Comparison of ENCODE assay signal across 1 cellular context in genomic region chr17:79006794-79007503, GRCh38.
TF ChIP-seq lines count a peak whose summit lies in the region.

No MANE protein-coding gene starts in this region.

TF ChIP-seq in A549, 52 proteins besides CTCF, POLR2A, EP300 and RAD21 (continued from another document):
- TF ChIP-seq, protein P1, sequence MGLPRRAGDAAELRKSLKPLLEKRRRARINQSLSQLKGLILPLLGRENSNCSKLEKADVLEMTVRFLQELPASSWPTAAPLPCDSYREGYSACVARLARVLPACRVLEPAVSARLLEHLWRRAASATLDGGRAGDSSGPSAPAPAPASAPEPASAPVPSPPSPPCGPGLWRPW (IDR thresholded peaks at IDR 0.05) = no peak
- no peak for TF ChIP-seq SREBF2 (IDR thresholded peaks at IDR 0.05)
- TF ChIP-seq FOSB (CRISPR knock-in tag; IDR thresholded peaks at IDR 0.05) = no peak
- TF ChIP-seq CHD2 (IDR thresholded peaks at IDR 0.05; ENCODE audit: low read length, partially characterized antibody) = no peak
- TF ChIP-seq NPAS2 (CRISPR knock-in tag; IDR thresholded peaks at IDR 0.05; ENCODE audit: borderline replicate concordance) = no peak
- no peak for TF ChIP-seq SMC3 (IDR thresholded peaks at IDR 0.05)
- no peak for TF ChIP-seq KDM1A (IDR thresholded peaks at IDR 0.05; ENCODE audit: low read depth)
- no peak for TF ChIP-seq TFCP2L1 (CRISPR knock-in tag; IDR thresholded peaks at IDR 0.05)
- TF ChIP-seq HEYL (CRISPR knock-in tag; IDR thresholded peaks at IDR 0.05) = no peak
- no peak for TF ChIP-seq EHMT2 (IDR thresholded peaks at IDR 0.05; ENCODE audit: low read depth)
- TF ChIP-seq, protein P2, sequence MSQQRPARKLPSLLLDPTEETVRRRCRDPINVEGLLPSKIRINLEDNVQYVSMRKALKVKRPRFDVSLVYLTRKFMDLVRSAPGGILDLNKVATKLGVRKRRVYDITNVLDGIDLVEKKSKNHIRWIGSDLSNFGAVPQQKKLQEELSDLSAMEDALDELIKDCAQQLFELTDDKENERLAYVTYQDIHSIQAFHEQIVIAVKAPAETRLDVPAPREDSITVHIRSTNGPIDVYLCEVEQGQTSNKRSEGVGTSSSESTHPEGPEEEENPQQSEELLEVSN (IDR thresholded peaks at IDR 0.05; ENCODE audit: borderline replicate concordance, low read depth) = no peak
- TF ChIP-seq, protein P3, sequence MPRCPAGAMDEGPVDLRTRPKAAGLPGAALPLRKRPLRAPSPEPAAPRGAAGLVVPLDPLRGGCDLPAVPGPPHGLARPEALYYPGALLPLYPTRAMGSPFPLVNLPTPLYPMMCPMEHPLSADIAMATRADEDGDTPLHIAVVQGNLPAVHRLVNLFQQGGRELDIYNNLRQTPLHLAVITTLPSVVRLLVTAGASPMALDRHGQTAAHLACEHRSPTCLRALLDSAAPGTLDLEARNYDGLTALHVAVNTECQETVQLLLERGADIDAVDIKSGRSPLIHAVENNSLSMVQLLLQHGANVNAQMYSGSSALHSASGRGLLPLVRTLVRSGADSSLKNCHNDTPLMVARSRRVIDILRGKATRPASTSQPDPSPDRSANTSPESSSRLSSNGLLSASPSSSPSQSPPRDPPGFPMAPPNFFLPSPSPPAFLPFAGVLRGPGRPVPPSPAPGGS (IDR thresholded peaks at IDR 0.05) = no peak
- TF ChIP-seq NR3C1 (IDR thresholded peaks at IDR 0.05) = no peak
- no peak for TF ChIP-seq MAZ (IDR thresholded peaks at IDR 0.05; ENCODE audit: borderline replicate concordance, low read depth, low read length)
- TF ChIP-seq HOXB13 (CRISPR knock-in tag; IDR thresholded peaks at IDR 0.05; ENCODE audit: low read depth) = no peak
- no peak for TF ChIP-seq HOXB5 (CRISPR knock-in tag; IDR thresholded peaks at IDR 0.05)
- TF ChIP-seq CBX8 (IDR thresholded peaks at IDR 0.05) = no peak
- TF ChIP-seq EHF (CRISPR knock-in tag; IDR thresholded peaks at IDR 0.05) = no peak
- TF ChIP-seq CEBPB (IDR thresholded peaks at IDR 0.05) = no peak
